ENCODE assay signal across 8 cellular contexts in genomic region chr1:113073457-113073950, GRCh38. TPM values are rescaled to one million over a fixed set of nuclear protein-coding genes. Genes with fewer than 3 reads are reported as not detected.
DNase-seq lines count a peak whose midpoint lies in the region; ATAC-seq lines count a peak whose summit lies in the region.

No MANE protein-coding gene starts in this region.

- peak overlapping the region; percentile 80 for H4K91ac ChIP-seq in trophoblast cell (ENCODE audit: low read depth, low read length)

- H2AK5ac ChIP-seq in trophoblast cell (ENCODE audit: low read length), result peak overlapping the region; percentile 49

- H3K4me1 Mint-ChIP-seq in activated CD4-positive, alpha-beta memory T cell treated with anti-CD3 and anti-CD28 coated beads for 36 hours (ENCODE audit: low read depth), result peaks cover 30% of the 10 kb centered on the region

- peak overlapping the region; percentile 68 for H2BK5ac ChIP-seq in trophoblast cell (ENCODE audit: low read depth, low read length, poor library complexity)

- H3K36me3 Mint-ChIP-seq in activated CD4-positive, alpha-beta memory T cell treated with anti-CD3 and anti-CD28 coated beads for 36 hours, result peaks cover 6% of the 10 kb centered on the region

- peak overlapping the region; percentile 67 for H4K8ac ChIP-seq in trophoblast cell (ENCODE audit: low read depth, low read length)

- peak overlapping the region; percentile 98 for H3K4me3 Mint-ChIP-seq in activated CD4-positive, alpha-beta memory T cell treated with anti-CD3 and anti-CD28 coated beads for 36 hours

- peak overlapping the region; percentile 63 for H2BK120ac ChIP-seq in trophoblast cell (ENCODE audit: insufficient read depth, low read length, poor library complexity)

- WGBS in trophoblast cell (ENCODE audit: extremely low coverage, insufficient coverage, insufficient read length), result no CpG with 5 or more reads among the region's 23 CpGs

- H3K79me1 ChIP-seq in trophoblast cell (ENCODE audit: low read length), result peaks cover 7% of the 10 kb centered on the region

- H2BK12ac ChIP-seq in trophoblast cell (ENCODE audit: low read length), result no peak overlapping the region

- peak overlapping the region; percentile 83 for H3K4me3 ChIP-seq in trophoblast cell (ENCODE audit: low read depth, low read length)

- peak overlapping the region; percentile 85 for H3K9ac ChIP-seq in trophoblast cell (ENCODE audit: low read length)

- H3K4ac ChIP-seq in trophoblast cell (ENCODE audit: low read depth, low read length), result peak overlapping the region; percentile 77

- intact Hi-C loops in activated CD4-positive, alpha-beta memory T cell treated with anti-CD3 and anti-CD28 coated beads for 36 hours (cut with micrococcal nuclease), result loop anchor here (2.0 to 5.0 kb wide), 8 partner anchors 27 to 685 kb away; partner anchors contain the start of genes MAGI3, PHTF1 and SLC16A1
- intact Hi-C loops in Right ventricle myocardium superior (cut with DNase I), result no loop called here

- H3K36me3 ChIP-seq in trophoblast cell (ENCODE audit: control insufficient read depth in 1 of 2, insufficient read depth in 2 of 2, low read length in 2 of 2), result peaks cover 2 to 9% of the 10 kb centered on the region in 2 experiments

- H3K27ac Mint-ChIP-seq in activated CD4-positive, alpha-beta memory T cell treated with anti-CD3 and anti-CD28 coated beads for 36 hours, result peak overlapping the region; percentile 91

- peak overlapping the region; percentile 66 for H2AFZ ChIP-seq in trophoblast cell (ENCODE audit: insufficient read depth, low read length, poor library complexity)

- H3K18ac ChIP-seq in trophoblast cell (ENCODE audit: low read length), result peak overlapping the region; percentile 19

- H3K4me1 ChIP-seq in trophoblast cell (ENCODE audit: control insufficient read depth in 1 of 2, insufficient read depth in 2 of 2, low read length in 2 of 2), result peaks cover 2% of the 10 kb centered on the region in 2 experiments

- POLR2A ChIA-PET in activated CD4-positive, alpha-beta memory T cell treated with anti-CD3 and anti-CD28 coated beads for 36 hours (lab: Charles Lee), result interaction anchor here (0.6 to 1.3 kb wide), 8 partner anchors 30 to 857 kb away, joined by 3 to 8 read pairs (median 3); partner anchors contain the start of genes MAGI3, PPM1J and SLC16A1

- no peak overlapping the region for H3K23ac ChIP-seq in trophoblast cell (ENCODE audit: low read length)

- no peaks in the 10 kb centered on the region for H3K9me3 ChIP-seq in trophoblast cell (ENCODE audit: insufficient read depth, low read depth, low read length)

- H3K27me3 Mint-ChIP-seq in activated CD4-positive, alpha-beta memory T cell treated with anti-CD3 and anti-CD28 coated beads for 36 hours, result no peaks in the 10 kb centered on the region

- peak overlapping the region; percentile 33 for H4K12ac ChIP-seq in trophoblast cell (ENCODE audit: low read depth, low read length)

- peak overlapping the region; percentile 70 for H3K14ac ChIP-seq in trophoblast cell (ENCODE audit: low read length)

- DNase-seq in COR-L47 (lab: John Stamatoyannopoulos, UW) (peak; percentile 61), Right ventricle myocardium superior (no peak), trophoblast cell (peak in 1 of 2 donors; percentile 64), NAMALWA (ENCODE audit: low spot score) (no peak), D341Med (ENCODE audit: low spot score) (no peak)
- DNase-seq in activated CD4-positive, alpha-beta memory T cell treated with anti-CD3 and anti-CD28 coated beads for 36 hours, result no peak

- peak overlapping the region; percentile 81 for H3K27ac ChIP-seq in trophoblast cell (ENCODE audit: low read depth, low read length)

- H3K9me3 Mint-ChIP-seq in activated CD4-positive, alpha-beta memory T cell treated with anti-CD3 and anti-CD28 coated beads for 36 hours, result no peaks in the 10 kb centered on the region

- CTCF ChIA-PET in activated CD4-positive, alpha-beta memory T cell treated with anti-CD3 and anti-CD28 coated beads for 36 hours (lab: Charles Lee), result interaction anchor here (0.6 to 3.4 kb wide), 62 partner anchors 8 to 1209 kb away, joined by 3 to 90 read pairs (median 5); partner anchors contain the start of genes AP4B1, PPM1J, RSBN1 and SLC16A1

- H3K79me2 ChIP-seq in trophoblast cell (ENCODE audit: control insufficient read depth, insufficient read depth, low read length, poor library complexity), result peaks cover 9% of the 10 kb centered on the region

- peak overlapping the region; percentile 88 for H3K4me2 ChIP-seq in trophoblast cell (ENCODE audit: low read length)

- ATAC-seq in GM19328 (IDR thresholded peaks at IDR 0.05; ENCODE audit: unreplicated experiment), result peak; percentile 14
- peak; percentile 29 for ATAC-seq in HG03439 (IDR thresholded peaks at IDR 0.05; ENCODE audit: unreplicated experiment)
- ATAC-seq in Right ventricle myocardium superior (ENCODE audit: poor library complexity), result peak; percentile 61

- no peaks in the 10 kb centered on the region for H3K27me3 ChIP-seq in trophoblast cell (ENCODE audit: insufficient read depth, low read length)

RNA-seq across cellular contexts. Expression of gene LRIG2, which starts 0.5 kb away (rescaled TPM):
- total RNA-seq in activated CD4-positive, alpha-beta memory T cell treated with anti-CD3 and anti-CD28 coated beads for 36 hours, result 1 to 10 TPM; 7.1 to 8.3 TPM
- 6.7 TPM for total RNA-seq in Right ventricle myocardium superior
- 5.2 and 6.0 TPM in 2 replicates for polyA plus RNA-seq in trophoblast cell (2013)
